ENCODE assay signal across 15 cellular contexts in the genomic region with DNA sequence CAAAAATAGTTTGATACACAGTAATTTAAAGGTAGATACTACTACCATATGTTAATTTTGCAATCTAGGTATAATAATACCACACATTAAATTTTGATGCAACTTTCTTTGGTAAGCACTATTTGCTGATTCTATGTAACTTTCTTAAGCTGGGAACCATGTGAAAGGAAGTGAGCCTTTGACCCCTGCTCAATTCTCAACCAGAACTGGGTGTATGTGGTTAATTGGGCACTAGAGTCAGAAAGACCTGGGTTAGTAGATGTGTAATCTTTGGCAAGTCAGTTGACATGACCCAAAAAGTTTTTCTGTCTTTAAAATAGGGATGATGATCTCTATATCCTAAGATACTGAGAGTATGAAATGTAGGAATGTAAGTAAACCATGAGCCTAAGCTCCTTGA. TPM values are rescaled to one million over a fixed set of nuclear protein-coding genes. Genes with fewer than 3 reads are reported as not detected.
DNase-seq lines count a peak whose midpoint lies in the region; ATAC-seq and TF ChIP-seq lines count a peak whose summit lies in the region.
"Had no signal": no experiment of that assay in that cellular context is flagged by ENCODE, and none has a peak within 500 bp of the region (broad histone marks: within the 10 kb centered on the region; RNA-seq: fewer than 3 reads in every experiment).

No MANE protein-coding gene starts in this region.

- DNase-seq in CD4-positive, CD25-positive, alpha-beta regulatory T cell = peak in 1 of 3 donors; percentile 21
- DNase-seq in NOMO-1 treated with dmso at 0.1 percent for 144 hours (lab: John Stamatoyannopoulos, UW; ENCODE audit: unreplicated experiment) (peak; percentile 13), HPDE6-E6E7 (ENCODE audit: extremely low spot score) (no peak), epidermal melanocyte (ENCODE audit: insufficient read length, low spot score) (no peak)
- no peak for DNase-seq in central memory CD4-positive, alpha-beta T cell
- DNase-seq: activated naive CD4-positive, alpha-beta T cell; cerebellar nuclear complex; NCI-H1436 treated with DMSO at 0.1 percent for 48 hours; NCI-H82; stimulated activated CD4-positive, alpha-beta T cell treated with anti-CD3 and anti-CD28 coated beads, Interleukin-15, amount 100 ng/mL, for 24 hours had no signal

- H3K4me1 ChIP-seq in CD4-positive, CD25-positive, alpha-beta regulatory T cell (ENCODE audit: control insufficient read depth, insufficient read depth, low read length, poor library complexity, severe bottlenecking) = no peaks in the 10 kb centered on the region

- peak overlapping the region in 1 of 4 donors; percentile 9 for H3K4me3 Mint-ChIP-seq in CD4-positive, CD25-positive, alpha-beta regulatory T cell
- H3K4me3 Mint-ChIP-seq: memory B cell had no signal

- H3K4me1 Mint-ChIP-seq in CD4-positive, CD25-positive, alpha-beta regulatory T cell = peaks cover 0 to 17% (median 2%) of the 10 kb centered on the region in 4 donors

- peaks cover 0 to 2% (median 0%) of the 10 kb centered on the region in 7 donors for H3K9me3 Mint-ChIP-seq in CD4-positive, CD25-positive, alpha-beta regulatory T cell
- H3K9me3 Mint-ChIP-seq: memory B cell had no signal

- ATAC-seq in CD4-positive, CD25-positive, alpha-beta regulatory T cell (ENCODE audit: low read depth in 2 of 2) = no peak
- ATAC-seq in GM19043 (IDR thresholded peaks at IDR 0.05; ENCODE audit: low read depth, unreplicated experiment) = peak; percentile 36
- peak; percentile 25 for ATAC-seq in HG02885 (IDR thresholded peaks at IDR 0.05; ENCODE audit: poor library complexity, unreplicated experiment)
- ATAC-seq in SK-N-SH treated with all-trans-retinoic acid at 6 μM for 48 hours = no peak

- H3K27me3 Mint-ChIP-seq in CD4-positive, CD25-positive, alpha-beta regulatory T cell = no peaks in the 10 kb centered on the region
- H3K27me3 Mint-ChIP-seq: memory B cell had no signal

- H3K27me3 ChIP-seq in CD4-positive, CD25-positive, alpha-beta regulatory T cell (ENCODE audit: control insufficient read depth, insufficient read depth, low read length) = no peaks in the 10 kb centered on the region

- H3K9me3 ChIP-seq in CD4-positive, CD25-positive, alpha-beta regulatory T cell (ENCODE audit: control insufficient read depth in 2 of 2, low read length in 2 of 2) = no peaks in the 10 kb centered on the region

- H3K36me3 Mint-ChIP-seq in CD4-positive, CD25-positive, alpha-beta regulatory T cell = peaks cover 5% of the 10 kb centered on the region

- H3K27ac ChIP-seq in CD4-positive, CD25-positive, alpha-beta regulatory T cell (ENCODE audit: insufficient read depth, low read length, poor library complexity, severe bottlenecking) = no peak overlapping the region

- no peaks in the 10 kb centered on the region for H3K36me3 ChIP-seq in CD4-positive, CD25-positive, alpha-beta regulatory T cell (ENCODE audit: control insufficient read depth, insufficient read depth, low read length)

- no peak overlapping the region for H3K4me3 ChIP-seq in CD4-positive, CD25-positive, alpha-beta regulatory T cell (ENCODE audit: low read depth, low read length)

- peak overlapping the region in 2 of 3 donors; percentile 1 to 68 for H3K27ac Mint-ChIP-seq in CD4-positive, CD25-positive, alpha-beta regulatory T cell
- H3K27ac Mint-ChIP-seq: memory B cell had no signal

TF ChIP-seq in SK-N-SH treated with all-trans-retinoic acid at 6 μM for 48 hours, 23 proteins besides CTCF, POLR2A, EP300 and RAD21 (continues in another document):
- TF ChIP-seq ZC3H10 (CRISPR knock-in tag; IDR thresholded peaks at IDR 0.05) (no peak), ISL1 (CRISPR knock-in tag; IDR thresholded peaks at IDR 0.05) (no peak), ZNF565 (CRISPR knock-in tag; conservative IDR thresholded peaks at IDR 0.05; ENCODE audit: low read depth) (no peak), ARNTL (CRISPR knock-in tag; IDR thresholded peaks at IDR 0.05; ENCODE audit: borderline replicate concordance, low read depth) (no peak), GLIS3 (CRISPR knock-in tag; IDR thresholded peaks at IDR 0.05) (no peak), RARB (CRISPR knock-in tag; IDR thresholded peaks at IDR 0.05) (no peak), BACH2 (CRISPR knock-in tag; IDR thresholded peaks at IDR 0.05; ENCODE audit: borderline replicate concordance) (no peak), ESRRG (CRISPR knock-in tag; IDR thresholded peaks at IDR 0.05) (no peak), CSDC2 (CRISPR knock-in tag; IDR thresholded peaks at IDR 0.05) (no peak), SNAI2 (CRISPR knock-in tag; IDR thresholded peaks at IDR 0.05) (no peak), TCF4 (CRISPR knock-in tag; IDR thresholded peaks at IDR 0.05; ENCODE audit: borderline replicate concordance) (no peak), PPARA (CRISPR knock-in tag; IDR thresholded peaks at IDR 0.05; ENCODE audit: borderline replicate concordance) (no peak), ZNF70 (CRISPR knock-in tag; IDR thresholded peaks at IDR 0.05) (no peak), TOX (CRISPR knock-in tag; IDR thresholded peaks at IDR 0.05; ENCODE audit: borderline replicate concordance) (no peak), ZFP30 (CRISPR knock-in tag; IDR thresholded peaks at IDR 0.05) (no peak)
- TF ChIP-seq, protein P1, sequence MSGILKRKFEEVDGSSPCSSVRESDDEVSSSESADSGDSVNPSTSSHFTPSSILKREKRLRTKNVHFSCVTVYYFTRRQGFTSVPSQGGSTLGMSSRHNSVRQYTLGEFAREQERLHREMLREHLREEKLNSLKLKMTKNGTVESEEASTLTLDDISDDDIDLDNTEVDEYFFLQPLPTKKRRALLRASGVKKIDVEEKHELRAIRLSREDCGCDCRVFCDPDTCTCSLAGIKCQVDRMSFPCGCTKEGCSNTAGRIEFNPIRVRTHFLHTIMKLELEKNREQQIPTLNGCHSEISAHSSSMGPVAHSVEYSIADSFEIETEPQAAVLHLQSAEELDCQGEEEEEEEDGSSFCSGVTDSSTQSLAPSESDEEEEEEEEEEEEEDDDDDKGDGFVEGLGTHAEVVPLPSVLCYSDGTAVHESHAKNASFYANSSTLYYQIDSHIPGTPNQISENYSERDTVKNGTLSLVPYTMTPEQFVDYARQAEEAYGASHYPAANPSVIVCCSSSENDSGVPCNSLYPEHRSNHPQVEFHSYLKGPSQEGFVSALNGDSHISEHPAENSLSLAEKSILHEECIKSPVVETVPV (CRISPR knock-in tag; IDR thresholded peaks at IDR 0.05) = no peak
- TF ChIP-seq, protein P2, sequence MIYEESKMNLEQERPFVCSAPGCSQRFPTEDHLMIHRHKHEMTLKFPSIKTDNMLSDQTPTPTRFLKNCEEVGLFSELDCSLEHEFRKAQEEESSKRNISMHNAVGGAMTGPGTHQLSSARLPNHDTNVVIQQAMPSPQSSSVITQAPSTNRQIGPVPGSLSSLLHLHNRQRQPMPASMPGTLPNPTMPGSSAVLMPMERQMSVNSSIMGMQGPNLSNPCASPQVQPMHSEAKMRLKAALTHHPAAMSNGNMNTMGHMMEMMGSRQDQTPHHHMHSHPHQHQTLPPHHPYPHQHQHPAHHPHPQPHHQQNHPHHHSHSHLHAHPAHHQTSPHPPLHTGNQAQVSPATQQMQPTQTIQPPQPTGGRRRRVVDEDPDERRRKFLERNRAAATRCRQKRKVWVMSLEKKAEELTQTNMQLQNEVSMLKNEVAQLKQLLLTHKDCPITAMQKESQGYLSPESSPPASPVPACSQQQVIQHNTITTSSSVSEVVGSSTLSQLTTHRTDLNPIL (CRISPR knock-in tag; IDR thresholded peaks at IDR 0.05; ENCODE audit: low read depth) = no peak
- TF ChIP-seq, protein P3, sequence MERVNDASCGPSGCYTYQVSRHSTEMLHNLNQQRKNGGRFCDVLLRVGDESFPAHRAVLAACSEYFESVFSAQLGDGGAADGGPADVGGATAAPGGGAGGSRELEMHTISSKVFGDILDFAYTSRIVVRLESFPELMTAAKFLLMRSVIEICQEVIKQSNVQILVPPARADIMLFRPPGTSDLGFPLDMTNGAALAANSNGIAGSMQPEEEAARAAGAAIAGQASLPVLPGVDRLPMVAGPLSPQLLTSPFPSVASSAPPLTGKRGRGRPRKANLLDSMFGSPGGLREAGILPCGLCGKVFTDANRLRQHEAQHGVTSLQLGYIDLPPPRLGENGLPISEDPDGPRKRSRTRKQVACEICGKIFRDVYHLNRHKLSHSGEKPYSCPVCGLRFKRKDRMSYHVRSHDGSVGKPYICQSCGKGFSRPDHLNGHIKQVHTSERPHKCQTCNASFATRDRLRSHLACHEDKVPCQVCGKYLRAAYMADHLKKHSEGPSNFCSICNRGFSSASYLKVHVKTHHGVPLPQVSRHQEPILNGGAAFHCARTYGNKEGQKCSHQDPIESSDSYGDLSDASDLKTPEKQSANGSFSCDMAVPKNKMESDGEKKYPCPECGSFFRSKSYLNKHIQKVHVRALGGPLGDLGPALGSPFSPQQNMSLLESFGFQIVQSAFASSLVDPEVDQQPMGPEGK (CRISPR knock-in tag; IDR thresholded peaks at IDR 0.05; ENCODE audit: borderline replicate concordance) = no peak
- TF ChIP-seq, protein P4, sequence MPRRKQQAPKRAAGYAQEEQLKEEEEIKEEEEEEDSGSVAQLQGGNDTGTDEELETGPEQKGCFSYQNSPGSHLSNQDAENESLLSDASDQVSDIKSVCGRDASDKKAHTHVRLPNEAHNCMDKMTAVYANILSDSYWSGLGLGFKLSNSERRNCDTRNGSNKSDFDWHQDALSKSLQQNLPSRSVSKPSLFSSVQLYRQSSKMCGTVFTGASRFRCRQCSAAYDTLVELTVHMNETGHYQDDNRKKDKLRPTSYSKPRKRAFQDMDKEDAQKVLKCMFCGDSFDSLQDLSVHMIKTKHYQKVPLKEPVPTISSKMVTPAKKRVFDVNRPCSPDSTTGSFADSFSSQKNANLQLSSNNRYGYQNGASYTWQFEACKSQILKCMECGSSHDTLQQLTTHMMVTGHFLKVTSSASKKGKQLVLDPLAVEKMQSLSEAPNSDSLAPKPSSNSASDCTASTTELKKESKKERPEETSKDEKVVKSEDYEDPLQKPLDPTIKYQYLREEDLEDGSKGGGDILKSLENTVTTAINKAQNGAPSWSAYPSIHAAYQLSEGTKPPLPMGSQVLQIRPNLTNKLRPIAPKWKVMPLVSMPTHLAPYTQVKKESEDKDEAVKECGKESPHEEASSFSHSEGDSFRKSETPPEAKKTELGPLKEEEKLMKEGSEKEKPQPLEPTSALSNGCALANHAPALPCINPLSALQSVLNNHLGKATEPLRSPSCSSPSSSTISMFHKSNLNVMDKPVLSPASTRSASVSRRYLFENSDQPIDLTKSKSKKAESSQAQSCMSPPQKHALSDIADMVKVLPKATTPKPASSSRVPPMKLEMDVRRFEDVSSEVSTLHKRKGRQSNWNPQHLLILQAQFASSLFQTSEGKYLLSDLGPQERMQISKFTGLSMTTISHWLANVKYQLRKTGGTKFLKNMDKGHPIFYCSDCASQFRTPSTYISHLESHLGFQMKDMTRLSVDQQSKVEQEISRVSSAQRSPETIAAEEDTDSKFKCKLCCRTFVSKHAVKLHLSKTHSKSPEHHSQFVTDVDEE (CRISPR knock-in tag; IDR thresholded peaks at IDR 0.05) = no peak

RNA-seq across cellular contexts. Expression of a gene that starts 22.4 kb away (rescaled TPM):
- total RNA-seq in CD4-positive, CD25-positive, alpha-beta regulatory T cell = 1.4 TPM
- polyA plus RNA-seq in CD4-positive, CD25-positive, alpha-beta regulatory T cell = under 1 TPM in 3 of 4 donors, not detected in 1; 0.55 to 0.74 (median 0.64) TPM

RNA-seq across cellular contexts. Expression of a gene that starts 53.3 kb away (rescaled TPM):
- 2.1 TPM for total RNA-seq in CD4-positive, CD25-positive, alpha-beta regulatory T cell
- polyA plus RNA-seq in CD4-positive, CD25-positive, alpha-beta regulatory T cell = 10 to 100 TPM in 2 of 4 donors, 1 to 10 TPM in 2; 5.7 to 17.3 (median 10.3) TPM
- total RNA-seq: fibroblast of lung had no signal
- polyA plus RNA-seq: fibroblast of lung had no signal

Comparison
In these comparisons a context has a peak if more than half of its experiments do, and no peak if none do; other contexts are left out.
1. ATAC-seq: peak in GM19043 (single experiment) and HG02885 (single experiment); none in CD4-positive, CD25-positive, alpha-beta regulatory T cell (0 of 2) and SK-N-SH treated with all-trans-retinoic acid at 6 μM for 48 hours (single experiment).